Comparison of ENCODE assay signal across 14 cellular contexts in the genomic region with DNA sequence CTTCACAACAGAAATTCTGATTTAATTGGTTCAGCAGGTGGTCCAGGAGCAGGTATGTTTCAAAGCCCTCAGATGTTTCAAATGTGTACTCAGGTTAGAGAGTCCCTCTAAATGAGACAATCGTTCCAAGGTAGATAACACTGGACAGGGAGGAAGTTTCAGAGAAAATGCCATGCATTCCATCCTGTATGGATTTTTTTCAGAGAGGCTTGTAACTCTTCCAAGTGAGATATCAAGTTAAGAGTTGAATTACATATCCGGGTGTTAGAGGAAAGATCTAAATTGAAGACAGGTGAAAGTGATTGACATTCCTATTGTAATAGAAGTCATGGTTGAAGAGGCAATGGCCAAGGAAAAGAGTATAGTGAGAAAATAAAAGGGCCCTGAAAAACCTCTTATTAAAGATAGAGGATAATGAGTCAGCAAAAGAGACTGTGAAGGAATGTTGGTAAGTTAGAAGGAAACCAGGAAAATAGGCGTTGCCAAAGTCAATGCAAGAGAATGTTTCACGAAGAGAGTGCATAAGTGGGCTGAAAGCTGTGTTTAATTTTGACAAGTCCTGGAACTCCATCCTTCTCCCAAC.
DNase-seq lines count a peak whose midpoint lies in the region; TF ChIP-seq lines count a peak whose summit lies in the region.
"Had no signal": no experiment of that assay in that cellular context is flagged by ENCODE, and none has a peak within 500 bp of the region (broad histone marks: within the 10 kb centered on the region; RNA-seq: fewer than 3 reads in every experiment).

No MANE protein-coding gene starts in this region.

- H3K4me3 Mint-ChIP-seq in CD14-positive monocyte: no peak overlapping the region

- TF ChIP-seq CTCF in CD14-positive monocyte (IDR thresholded peaks at IDR 0.05): no peak

- H3K9me3 Mint-ChIP-seq in CD14-positive monocyte: peaks cover 2 to 4% (median 2%) of the 10 kb centered on the region in 7 donors

- no peak overlapping the region for H3K27ac Mint-ChIP-seq in CD14-positive monocyte

- no peaks in the 10 kb centered on the region for H3K27me3 Mint-ChIP-seq in CD14-positive monocyte (ENCODE audit: low read depth in 3 of 3)

- no peaks in the 10 kb centered on the region for H3K4me1 Mint-ChIP-seq in CD14-positive monocyte

- DNase-seq in DMS53 (lab: John Stamatoyannopoulos, UW) (peak; percentile 28), DMS53 treated with DMSO at 0.1 percent for 48 hours (lab: John Stamatoyannopoulos, UW; ENCODE audit: unreplicated experiment) (no peak), amniotic stem cell (lab: John Stamatoyannopoulos, UW) (peak; percentile 17), hepatic stellate cell (ENCODE audit: low spot score) (peak; percentile 4), stromal cell of bone marrow (ENCODE audit: low read depth) (peak; percentile 25), CD14-positive monocyte (ENCODE audit: low spot score) (no peak), NCI-H1417 treated with DMSO at 0.1 percent for 48 hours (lab: John Stamatoyannopoulos, UW) (no peak), iPS-NIHi7 (ENCODE audit: extremely low spot score) (no peak)
- DNase-seq: activated CD4-positive, alpha-beta T cell treated with anti-CD3 and anti-CD28 coated beads for 4 hours; activated effector memory CD4-positive, alpha-beta T cell treated with Interleukin-2 at 50 U/mL for 16 hours; hippocampal formation; KBM-7; NCI-H345; small intestine had no signal

- no peaks in the 10 kb centered on the region for H3K36me3 Mint-ChIP-seq in CD14-positive monocyte

- intact Hi-C loops in CD14-positive monocyte (cut with micrococcal nuclease): no loop called here

Comparison
In these comparisons a context has a peak if more than half of its experiments do, and no peak if none do; other contexts are left out.
1. DNase-seq: peak in DMS53 (single experiment), amniotic stem cell (single experiment), hepatic stellate cell (single experiment) and stromal cell of bone marrow (single experiment); none in DMS53 treated with DMSO at 0.1 percent for 48 hours (single experiment), CD14-positive monocyte (single experiment), NCI-H1417 treated with DMSO at 0.1 percent for 48 hours (single experiment) and iPS-NIHi7 (single experiment).